In the genomic region with DNA sequence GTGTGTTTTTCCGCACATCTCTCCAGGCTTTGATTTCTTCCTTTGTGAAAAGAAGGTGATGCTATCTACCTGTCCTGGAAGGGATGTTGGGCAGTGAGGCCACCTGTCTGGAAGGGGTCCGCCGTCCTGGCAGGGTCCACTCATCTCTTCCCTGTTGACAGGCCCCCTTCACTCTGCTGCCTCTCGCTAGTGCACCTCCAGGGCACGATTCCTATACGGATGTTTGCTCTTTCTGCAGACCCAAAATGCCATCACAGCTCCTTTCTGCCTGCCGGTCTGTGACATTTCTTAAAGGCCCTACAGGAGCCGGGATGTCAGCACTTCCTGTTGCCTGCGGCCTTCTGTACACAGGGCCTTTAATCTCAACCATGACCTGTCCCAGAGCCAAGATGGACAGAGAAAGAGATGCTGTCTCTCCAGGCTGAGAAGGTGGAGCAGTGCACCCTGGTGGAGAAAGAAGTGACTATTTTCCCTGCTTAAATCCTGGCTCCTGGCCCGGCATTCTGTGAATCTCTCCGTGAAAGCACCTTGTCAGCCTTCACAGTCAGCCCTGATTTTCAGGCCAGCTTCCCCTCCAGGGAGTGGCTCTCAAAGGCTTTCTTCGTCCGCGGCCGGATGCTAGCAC, we compare ENCODE assay signal across 10 cellular contexts. TPM values are rescaled to one million over a fixed set of nuclear protein-coding genes. Genes with fewer than 3 reads are reported as not detected.
DNase-seq lines count a peak whose midpoint lies in the region; ATAC-seq and TF ChIP-seq lines count a peak whose summit lies in the region.
"Had no signal": no experiment of that assay in that cellular context is flagged by ENCODE, and none has a peak within 500 bp of the region (broad histone marks: within the 10 kb centered on the region; RNA-seq: fewer than 3 reads in every experiment).

No MANE protein-coding gene starts in this region.

- DNase-seq in AG04450 (ENCODE audit: low read depth, low spot score) = no peak
- DNase-seq in choroid plexus epithelial cell (ENCODE audit: low read depth) = peak; percentile 64
- no peak for DNase-seq in NCI-H1048 (lab: John Stamatoyannopoulos, UW)
- DNase-seq in NCI-H2029 (lab: John Stamatoyannopoulos, UW) = no peak
- DNase-seq in SKM-1 (lab: John Stamatoyannopoulos, UW; ENCODE audit: unreplicated experiment) = no peak
- DNase-seq: DMS79, midbrain had no signal

- no peak overlapping the region for H3K9ac ChIP-seq in liver (ENCODE audit: low read depth in 1 of 2, low read length in 2 of 2)

- CTCF ChIA-PET in AG04450 (lab: Charles Lee) = interaction anchor here (0.5 to 4.4 kb wide), 10 partner anchors 19 to 1870 kb away, joined by 3 to 25 read pairs (median 4); partner anchors contain the start of genes HTD2 and RPP14

- no peaks in the 10 kb centered on the region for H3K36me3 ChIP-seq in liver (ENCODE audit: control insufficient read depth in 4 of 4, insufficient read depth in 3 of 4, low read depth in 1 of 4, low read length in 3 of 4)

- H3K9me3 ChIP-seq in AG04450 (ENCODE audit: control insufficient read depth, insufficient read depth, low read length) (no peaks in the 10 kb centered on the region), liver (ENCODE audit: control insufficient read depth in 4 of 4, low read length in 3 of 4) (no peaks in the 10 kb centered on the region)

- no peak overlapping the region for H3K27ac ChIP-seq in AG04450 (ENCODE audit: low read depth, low read length)
- H3K27ac ChIP-seq in liver (ENCODE audit: low read depth in 1 of 2, low read length in 2 of 2) = no peak overlapping the region

- TF ChIP-seq CTCF in AG04450 (IDR thresholded peaks at IDR 0.05; ENCODE audit: low read depth, low read length) (peak; percentile 57), LNCAP (IDR thresholded peaks at IDR 0.05) (peak; percentile 58), choroid plexus epithelial cell (conservative IDR thresholded peaks at IDR 0.05; ENCODE audit: low read depth, low read length) (peak; percentile 67), liver (IDR thresholded peaks at IDR 0.05; ENCODE audit: low read depth, low read length, missing input control) (peak; percentile 32)

- WGBS in liver = 58% methylated on average over 15 of the region's 15 CpGs

- POLR2A ChIA-PET in AG04450 (lab: Yijun Ruan, JAX) = no interaction called here

- TF ChIP-seq RAD21 in liver (IDR thresholded peaks at IDR 0.05) = peak; percentile 63 to 78

- H3K27me3 ChIP-seq in AG04450 (ENCODE audit: control insufficient read depth, insufficient read depth, low read length) (peaks cover 10% of the 10 kb centered on the region), liver (ENCODE audit: control insufficient read depth in 4 of 4, insufficient read depth in 4 of 4, low read length in 3 of 4) (no peaks in the 10 kb centered on the region)

- no peak for ATAC-seq in HG03139 (IDR thresholded peaks at IDR 0.05; ENCODE audit: unreplicated experiment)

- no peaks in the 10 kb centered on the region for H3K4me1 ChIP-seq in liver (ENCODE audit: control insufficient read depth in 4 of 4, insufficient read depth in 4 of 4, low read length in 3 of 4)

- H3K4me3 ChIP-seq in AG04450 (ENCODE audit: low read depth, low read length) (no peak overlapping the region), choroid plexus epithelial cell (ENCODE audit: low read depth, low read length) (no peak overlapping the region), liver (ENCODE audit: low read depth in 1 of 3, low read length in 3 of 3) (no peak overlapping the region)

TF ChIP-seq in liver, 16 proteins besides CTCF, POLR2A, EP300 and RAD21:
- TF ChIP-seq HNF4A (conservative IDR thresholded peaks at IDR 0.05) (peak in 1 of 2 donors; percentile 29), RXRA (IDR thresholded peaks at IDR 0.05) (no peak), ATF3 (IDR thresholded peaks at IDR 0.05) (no peak), NR2F2 (IDR thresholded peaks at IDR 0.05) (peak; percentile 16)

RNA-seq across cellular contexts. Expression of gene FAM3D, which starts 7.4 kb away (rescaled TPM):
- polyA plus RNA-seq in AG04450 (2011; rRNA removed) = not detected in 2 replicates
- polyA minus RNA-seq in AG04450 (2011; rRNA and poly(A)+ RNA removed) = not detected in 2 replicates
- not detected for total RNA-seq in liver
- polyA plus RNA-seq in liver = under 1 TPM in 1 of 2 donors, not detected in 1; 0.09 TPM
